Comparison of ENCODE assay signal across 8 cellular contexts in the genomic region with DNA sequence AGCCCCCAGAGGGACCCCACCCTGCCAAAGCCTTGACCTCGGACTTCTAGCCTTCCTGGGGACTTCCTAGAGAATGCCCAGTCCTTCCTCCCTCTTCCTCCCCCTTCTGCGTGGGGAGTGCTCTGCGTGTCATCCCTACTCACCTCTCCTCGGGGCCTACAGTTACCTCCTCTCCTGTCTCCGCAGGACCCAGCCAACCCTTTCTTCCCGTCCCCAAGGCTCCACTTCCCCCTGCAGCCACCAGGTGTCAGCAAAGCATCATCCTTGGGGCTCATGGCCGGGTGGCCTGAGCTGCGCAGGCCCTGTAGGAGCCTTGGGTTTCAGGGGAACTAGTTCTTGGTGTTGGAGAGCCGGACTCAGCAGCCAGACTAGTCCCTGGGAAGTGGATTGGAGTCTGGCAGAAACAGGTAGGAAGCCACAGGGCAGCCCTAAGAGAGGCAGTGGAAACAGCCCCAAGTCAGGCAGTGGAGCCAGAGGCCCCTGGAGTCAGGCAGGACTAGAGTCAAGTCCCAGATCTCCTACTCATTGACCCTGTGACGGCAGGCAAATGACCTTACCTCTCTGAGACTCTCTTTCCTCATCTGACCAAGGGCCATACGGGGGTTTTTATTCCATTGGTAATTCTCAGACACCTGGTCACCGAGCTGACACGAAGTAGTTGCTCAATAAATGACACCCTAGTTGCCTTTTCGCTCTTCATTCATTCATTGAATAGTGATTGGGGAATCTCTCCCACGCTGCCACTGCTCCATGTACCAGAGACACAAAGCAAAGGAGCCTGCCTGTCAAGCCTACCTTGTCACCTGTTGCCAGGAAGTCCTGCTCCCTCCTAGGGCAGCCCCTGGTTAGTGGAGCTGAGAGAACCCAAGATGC.
DNase-seq lines count a peak whose midpoint lies in the region; ATAC-seq, FAIRE-seq and TF ChIP-seq lines count a peak whose summit lies in the region.
"Not testable (repeated sequence)": the region's sequence is repeated elsewhere in the genome, so short reads cannot be mapped to it uniquely, and the experiment has no call there.

No MANE protein-coding gene starts in this region.

- H3F3A ChIP-seq in OCI-LY1 (ENCODE audit: insufficient read depth, low read length) = not testable (repeated sequence)

- intact Hi-C loops in dendritic cell treated with granulocyte-macrophage colony-stimulating factor and Interleukin-4, amounts not matched to agents 40 ng/mL and 50 ng/mL, for 4 days (cut with micrococcal nuclease) = loop anchor here (1.0 kb wide), 2 partner anchors 240 to 311 kb away; no protein-coding TSS in a partner anchor

- not testable (repeated sequence) for H3K27me3 Mint-ChIP-seq in dendritic cell treated with granulocyte-macrophage colony-stimulating factor and Interleukin-4, amounts not matched to agents 40 ng/mL and 50 ng/mL, for 4 days

- peaks cover 75% of the 10 kb centered on the region for H3K36me3 Mint-ChIP-seq in dendritic cell treated with granulocyte-macrophage colony-stimulating factor and Interleukin-4, amounts not matched to agents 40 ng/mL and 50 ng/mL, for 4 days (ENCODE audit: low read depth)

- not testable (repeated sequence) for H3K9me3 Mint-ChIP-seq in dendritic cell treated with granulocyte-macrophage colony-stimulating factor and Interleukin-4, amounts not matched to agents 40 ng/mL and 50 ng/mL, for 4 days

- not testable (repeated sequence) for H3K4me3 ChIP-seq in OCI-LY1 (ENCODE audit: low read depth, low read length, poor library complexity, severe bottlenecking)

- H3K79me2 ChIP-seq in OCI-LY1 (ENCODE audit: insufficient read depth, low read length) = not testable (repeated sequence)

- H3K9me2 ChIP-seq in OCI-LY1 (ENCODE audit: low read depth, low read length) = not testable (repeated sequence)

- TF ChIP-seq CTCF in AG09319 (IDR thresholded peaks at IDR 0.05; ENCODE audit: low read depth, low read length) (peak; percentile 99), OCI-LY1 (IDR thresholded peaks at IDR 0.05; ENCODE audit: low read length) (peak; percentile 93)

- H3K36me3 ChIP-seq in OCI-LY1 (ENCODE audit: insufficient read depth, low read length) = peaks cover 33% of the 10 kb centered on the region

- not testable (repeated sequence) for H4K20me1 ChIP-seq in OCI-LY1 (ENCODE audit: insufficient read depth, low read length)

- not testable (repeated sequence) for H3K4me1 ChIP-seq in OCI-LY1 (ENCODE audit: insufficient read depth, low read length, severe bottlenecking)

- H3K4me3 Mint-ChIP-seq in dendritic cell treated with granulocyte-macrophage colony-stimulating factor and Interleukin-4, amounts not matched to agents 40 ng/mL and 50 ng/mL, for 4 days = not testable (repeated sequence)

- not testable (repeated sequence) for H3K27me3 ChIP-seq in OCI-LY1 (ENCODE audit: insufficient read depth, low read length)

- peaks cover 17% of the 10 kb centered on the region for H3K4me1 Mint-ChIP-seq in dendritic cell treated with granulocyte-macrophage colony-stimulating factor and Interleukin-4, amounts not matched to agents 40 ng/mL and 50 ng/mL, for 4 days (ENCODE audit: low read depth)

- peak; percentile 24 for DNase-seq in AG09319 (ENCODE audit: extremely low read depth, low read depth)
- peak; percentile 92 for DNase-seq in GM19239 (ENCODE audit: insufficient read length, low spot score)
- DNase-seq in KG1 (lab: John Stamatoyannopoulos, UW) = peak; percentile 52
- DNase-seq in activated CD8-positive, alpha-beta memory T cell treated with anti-CD3 and anti-CD28 coated beads for 24 hours = peak; percentile 93
- DNase-seq in left lobe of liver (ENCODE audit: low spot score) = peak; percentile 76
- DNase-seq in stimulated activated CD4-positive, alpha-beta T cell treated with anti-CD3 and anti-CD28 coated beads, Interleukin-1b, Interleukin-23, amount 100 ng/mL, for 1 hour (ENCODE audit: low read depth in 2 of 2) = peak; percentile 29 to 53

- not testable (repeated sequence) for H2AFZ ChIP-seq in OCI-LY1 (ENCODE audit: low read length)

- FAIRE-seq in GM19239 (lab: Jason Lieb, UNC) = peak; percentile 95

- H3K9me3 ChIP-seq in OCI-LY1 (ENCODE audit: low read length) = not testable (repeated sequence)

- not testable (repeated sequence) for H3K27ac ChIP-seq in OCI-LY1 (ENCODE audit: low read depth, low read length, poor library complexity, severe bottlenecking)

- peak; percentile 100 for ATAC-seq in left lobe of liver

- peak overlapping the region; percentile 46 for H3K27ac Mint-ChIP-seq in dendritic cell treated with granulocyte-macrophage colony-stimulating factor and Interleukin-4, amounts not matched to agents 40 ng/mL and 50 ng/mL, for 4 days

- H3K9ac ChIP-seq in OCI-LY1 (ENCODE audit: low read length) = not testable (repeated sequence)

- not testable (repeated sequence) for H3K4me2 ChIP-seq in OCI-LY1 (ENCODE audit: low read length)

Comparison
In these comparisons a context has a peak if more than half of its experiments do, and no peak if none do; other contexts are left out.
1. DNase-seq: peak in every context shown above with its lines; median percentile 93 in activated CD8-positive, alpha-beta memory T cell treated with anti-CD3 and anti-CD28 coated beads for 24 hours; 92 in GM19239; 76 in left lobe of liver; 52 in KG1; 41 in stimulated activated CD4-positive, alpha-beta T cell treated with anti-CD3 and anti-CD28 coated beads, Interleukin-1b, Interleukin-23, amount 100 ng/mL, for 1 hour; 24 in AG09319.